12 cellular contexts compared by ENCODE assay signal in genomic region chr20:16475225-16475624, GRCh38.
DNase-seq lines count a peak whose midpoint lies in the region; TF ChIP-seq lines count a peak whose summit lies in the region.
"Had no signal": no experiment of that assay in that cellular context is flagged by ENCODE, and none has a peak within 500 bp of the region (broad histone marks: within the 10 kb centered on the region; RNA-seq: fewer than 3 reads in every experiment).

No MANE protein-coding gene starts in this region.

- H3K36me3 ChIP-seq in prostate gland = no peaks in the 10 kb centered on the region
- H3K36me3 ChIP-seq: lower lobe of right lung, uterus had no signal

- 10% methylated on average over 6 of the region's 6 CpGs for WGBS in prostate gland

- intact Hi-C loops in prostate gland (cut with DNase I) = loop anchor here (10.0 kb wide), 1 partner anchor 550 kb away; no protein-coding TSS in a partner anchor

- no peak for TF ChIP-seq POLR2A in prostate gland (IDR thresholded peaks at IDR 0.05)

- H3K4me1 ChIP-seq in prostate gland (replicated peaks) = no peaks in the 10 kb centered on the region
- H3K4me1 ChIP-seq: lower lobe of right lung, uterus had no signal

- H3K27me3 Mint-ChIP-seq in T-helper 2 cell treated with Interferon-gamma antibody and Interleukin-4, amounts not matched to agents 5 μg/mL and 100 μg/mL, for 36 hours (ENCODE audit: low read depth) = no peaks in the 10 kb centered on the region

- no peak overlapping the region for H3K4me3 Mint-ChIP-seq in T-helper 2 cell treated with Interferon-gamma antibody and Interleukin-4, amounts not matched to agents 5 μg/mL and 100 μg/mL, for 36 hours

- no peaks in the 10 kb centered on the region for H3K27me3 ChIP-seq in prostate gland (replicated peaks; ENCODE audit: insufficient read depth)
- H3K27me3 ChIP-seq: uterus had no signal

- peak overlapping the region in 1 of 2 donors; percentile 1 for H3K27ac ChIP-seq in prostate gland
- H3K27ac ChIP-seq: C4-2B, lower lobe of right lung, uterus had no signal

- TF ChIP-seq CTCF in fibroblast of pulmonary artery (IDR thresholded peaks at IDR 0.05; ENCODE audit: low read length, missing control alignments) (no peak), prostate gland (IDR thresholded peaks at IDR 0.05) (no peak)

- no peaks in the 10 kb centered on the region for H3K36me3 Mint-ChIP-seq in T-helper 2 cell treated with Interferon-gamma antibody and Interleukin-4, amounts not matched to agents 5 μg/mL and 100 μg/mL, for 36 hours (ENCODE audit: low read depth)

- no peaks in the 10 kb centered on the region for H3K9me3 ChIP-seq in prostate gland
- H3K9me3 ChIP-seq: lower lobe of right lung, uterus had no signal

- H3K27ac Mint-ChIP-seq in T-helper 2 cell treated with Interferon-gamma antibody and Interleukin-4, amounts not matched to agents 5 μg/mL and 100 μg/mL, for 36 hours = no peak overlapping the region

- DNase-seq in GM03348 (ENCODE audit: low spot score) = peak; percentile 27
- DNase-seq in NCI-H526 treated with DMSO at 0.1 percent for 48 hours (lab: John Stamatoyannopoulos, UW) = peak; percentile 48
- peak; percentile 42 for DNase-seq in fibroblast of pulmonary artery (ENCODE audit: low read depth)
- DNase-seq in prostate gland (ENCODE audit: low spot score) = peak; percentile 5
- no peak for DNase-seq in T-helper 2 cell treated with Interferon-gamma antibody and Interleukin-4, amounts not matched to agents 5 μg/mL and 100 μg/mL, for 36 hours (ENCODE audit: low spot score)
- no peak for DNase-seq in NOMO-1 (lab: John Stamatoyannopoulos, UW; ENCODE audit: unreplicated experiment in 2 of 2)
- no peak for DNase-seq in NCI-H345 treated with DMSO at 0.1 percent for 48 hours (lab: John Stamatoyannopoulos, UW; ENCODE audit: unreplicated experiment)
- DNase-seq in stimulated activated CD4-positive, alpha-beta T cell treated with anti-CD3 and anti-CD28 coated beads, Interleukin-15, amount 100 ng/mL, for 24 hours = no peak
- DNase-seq: activated CD4-positive, alpha-beta T cell treated with anti-CD3 and anti-CD28 coated beads for 48 hours; lower lobe of right lung; uterus had no signal

- no peaks in the 10 kb centered on the region for H3K9me3 Mint-ChIP-seq in T-helper 2 cell treated with Interferon-gamma antibody and Interleukin-4, amounts not matched to agents 5 μg/mL and 100 μg/mL, for 36 hours

- H3K4me3 ChIP-seq in fibroblast of pulmonary artery (replicated peaks; ENCODE audit: low read depth, low read length) (no peak overlapping the region), prostate gland (no peak overlapping the region)
- H3K4me3 ChIP-seq: lower lobe of right lung, uterus had no signal

- H3K4me1 Mint-ChIP-seq in T-helper 2 cell treated with Interferon-gamma antibody and Interleukin-4, amounts not matched to agents 5 μg/mL and 100 μg/mL, for 36 hours (ENCODE audit: low read depth) = peaks cover 5% of the 10 kb centered on the region

Comparison
In these comparisons a context has a peak if more than half of its experiments do, and no peak if none do; other contexts are left out.
1. DNase-seq: peak in GM03348 (single experiment), NCI-H526 treated with DMSO at 0.1 percent for 48 hours (single experiment), fibroblast of pulmonary artery (single experiment) and prostate gland (single experiment); none in T-helper 2 cell treated with Interferon-gamma antibody and Interleukin-4, amounts not matched to agents 5 μg/mL and 100 μg/mL, for 36 hours (single experiment), NOMO-1 (0 of 2), NCI-H345 treated with DMSO at 0.1 percent for 48 hours (single experiment) and stimulated activated CD4-positive, alpha-beta T cell treated with anti-CD3 and anti-CD28 coated beads, Interleukin-15, amount 100 ng/mL, for 24 hours (single experiment).